Comparison of ENCODE assay signal across 1 cellular context in the genomic region with DNA sequence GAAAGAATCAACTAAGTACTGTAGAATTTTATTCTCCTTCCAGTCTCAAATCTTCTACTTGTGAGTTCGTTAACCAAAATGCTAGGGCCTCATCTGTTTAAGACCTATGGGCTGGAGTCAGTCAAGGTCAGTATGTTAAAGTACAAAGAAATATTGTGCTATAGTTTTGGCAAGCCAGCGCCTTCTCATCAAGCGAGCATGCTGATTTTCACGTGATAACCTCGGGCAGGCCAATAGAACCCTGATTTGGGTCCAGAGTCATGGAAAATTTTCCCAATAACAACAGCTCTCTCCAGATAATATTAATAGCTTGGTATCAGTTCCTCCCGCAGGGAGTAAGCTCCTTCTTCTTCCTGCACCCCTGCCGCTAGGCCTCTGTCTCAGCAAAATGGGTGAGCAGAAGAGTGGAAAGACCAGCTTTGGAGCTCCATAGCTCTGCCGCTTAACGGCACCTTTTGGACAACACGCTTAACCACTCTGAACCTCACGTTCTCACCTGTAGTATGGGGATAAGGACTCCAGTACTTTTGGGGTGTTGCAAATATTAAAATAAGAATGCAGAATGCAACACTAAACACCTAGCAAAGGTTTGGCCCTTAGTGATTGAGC.
TF ChIP-seq lines count a peak whose summit lies in the region.

No MANE protein-coding gene starts in this region.

TF ChIP-seq in WTC11, 78 proteins besides CTCF, POLR2A, EP300 and RAD21 (continued from another document):
- TF ChIP-seq, protein P1, sequence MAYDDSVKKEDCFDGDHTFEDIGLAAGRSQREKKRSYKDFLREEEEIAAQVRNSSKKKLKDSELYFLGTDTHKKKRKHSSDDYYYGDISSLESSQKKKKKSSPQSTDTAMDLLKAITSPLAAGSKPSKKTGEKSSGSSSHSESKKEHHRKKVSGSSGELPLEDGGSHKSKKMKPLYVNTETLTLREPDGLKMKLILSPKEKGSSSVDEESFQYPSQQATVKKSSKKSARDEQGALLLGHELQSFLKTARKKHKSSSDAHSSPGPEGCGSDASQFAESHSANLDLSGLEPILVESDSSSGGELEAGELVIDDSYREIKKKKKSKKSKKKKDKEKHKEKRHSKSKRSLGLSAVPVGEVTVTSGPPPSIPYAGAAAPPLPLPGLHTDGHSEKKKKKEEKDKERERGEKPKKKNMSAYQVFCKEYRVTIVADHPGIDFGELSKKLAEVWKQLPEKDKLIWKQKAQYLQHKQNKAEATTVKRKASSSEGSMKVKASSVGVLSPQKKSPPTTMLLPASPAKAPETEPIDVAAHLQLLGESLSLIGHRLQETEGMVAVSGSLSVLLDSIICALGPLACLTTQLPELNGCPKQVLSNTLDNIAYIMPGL (CRISPR knock-in tag; IDR thresholded peaks at IDR 0.05) = no peak
- TF ChIP-seq, protein P2, sequence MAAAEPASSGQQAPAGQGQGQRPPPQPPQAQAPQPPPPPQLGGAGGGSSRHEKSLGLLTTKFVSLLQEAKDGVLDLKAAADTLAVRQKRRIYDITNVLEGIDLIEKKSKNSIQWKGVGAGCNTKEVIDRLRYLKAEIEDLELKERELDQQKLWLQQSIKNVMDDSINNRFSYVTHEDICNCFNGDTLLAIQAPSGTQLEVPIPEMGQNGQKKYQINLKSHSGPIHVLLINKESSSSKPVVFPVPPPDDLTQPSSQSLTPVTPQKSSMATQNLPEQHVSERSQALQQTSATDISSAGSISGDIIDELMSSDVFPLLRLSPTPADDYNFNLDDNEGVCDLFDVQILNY (CRISPR knock-in tag; IDR thresholded peaks at IDR 0.05) = no peak
- TF ChIP-seq ZNF219 (CRISPR knock-in tag; IDR thresholded peaks at IDR 0.05; ENCODE audit: borderline replicate concordance) (no peak), TEAD4 (CRISPR knock-in tag; IDR thresholded peaks at IDR 0.05) (no peak), ERG (CRISPR knock-in tag; IDR thresholded peaks at IDR 0.05) (no peak), SMAD3 (CRISPR knock-in tag; IDR thresholded peaks at IDR 0.05; ENCODE audit: borderline replicate concordance) (no peak), EMX1 (CRISPR knock-in tag; IDR thresholded peaks at IDR 0.05) (no peak), ATF1 (CRISPR knock-in tag; IDR thresholded peaks at IDR 0.05) (no peak), JAZF1 (CRISPR knock-in tag; IDR thresholded peaks at IDR 0.05) (no peak), FOXP1 (CRISPR knock-in tag; IDR thresholded peaks at IDR 0.05; ENCODE audit: borderline replicate concordance) (no peak), MXD4 (CRISPR knock-in tag; IDR thresholded peaks at IDR 0.05; ENCODE audit: borderline replicate concordance) (no peak)
